ENCODE assay signal across 11 cellular contexts in genomic region chr1:31575373-31576140, GRCh38. TPM values are rescaled to one million over a fixed set of nuclear protein-coding genes. Genes with fewer than 3 reads are reported as not detected.
DNase-seq lines count a peak whose midpoint lies in the region; ATAC-seq and TF ChIP-seq lines count a peak whose summit lies in the region.
"Had no signal": no experiment of that assay in that cellular context is flagged by ENCODE, and none has a peak within 500 bp of the region (broad histone marks: within the 10 kb centered on the region; RNA-seq: fewer than 3 reads in every experiment).

No MANE protein-coding gene starts in this region.

- no peak for TF ChIP-seq POLR2A in HCT116 (IDR thresholded peaks at IDR 0.05; ENCODE audit: borderline replicate concordance, extremely low read depth, insufficient read depth, insufficient read length)
- no peak for TF ChIP-seq POLR2A in stomach (IDR thresholded peaks at IDR 0.05)

- CTCF ChIA-PET in HCT116 (lab: Charles Lee) = interaction anchor here (1.0 to 2.5 kb wide), 2 partner anchors 12 to 26 kb away, joined by 4 to 8 read pairs; no protein-coding TSS in a partner anchor

- H3K4me2 ChIP-seq in HCT116 (ENCODE audit: low read length) = peak overlapping the region; percentile 96

- TF ChIP-seq EP300 in stomach (IDR thresholded peaks at IDR 0.05) = no peak

- WGBS in stomach, 5 donors = 32 to 59% (median 47%) methylated on average over 9 to 11 of the region's 11 CpGs

- peak overlapping the region; percentile 92 for H3K27ac ChIP-seq in HCT116 (ENCODE audit: low read depth, low read length)
- H3K27ac ChIP-seq in SJSA1 = peak overlapping the region; percentile 15; the same call in 1 of the 2 replicates
- H3K27ac ChIP-seq in stomach = peak overlapping the region; percentile 83 to 94 (median 92)

- RAD21 ChIA-PET in HCT116 (lab: Charles Lee; ENCODE audit: low non-redundant PET in 1 of 2, low total read pairs in 2 of 2, uncharacterized antibody in 2 of 2, unreplicated experiment in 2 of 2) = interaction anchor here in 1 of 2 experiments (0.9 kb wide), 2 partner anchors 27 to 213 kb away, joined by 3 read pairs; no protein-coding TSS in a partner anchor

- peak; percentile 86 for DNase-seq in HCT116 (ENCODE audit: low read depth, low spot score)
- peak; percentile 35 to 49 for DNase-seq in SJSA1 (ENCODE audit: low read depth in 1 of 2, low spot score in 2 of 2)
- DNase-seq in left lobe of liver (ENCODE audit: low spot score) = peak; percentile 77
- peak; percentile 91 for DNase-seq in stomach
- no peak for DNase-seq in hypothalamus (lab: John Stamatoyannopoulos, UW)
- no peak for DNase-seq in activated effector memory CD4-positive, alpha-beta T cell treated with anti-CD3 and anti-CD28 coated beads, Interleukin-2, amount 50 U/mL, for 16 hours
- DNase-seq in NCI-H1105 treated with DMSO at 0.1 percent for 48 hours (lab: John Stamatoyannopoulos, UW) = no peak
- DNase-seq in NCI-H345 treated with DMSO at 0.1 percent for 48 hours (lab: John Stamatoyannopoulos, UW; ENCODE audit: unreplicated experiment) = no peak
- DNase-seq: foreskin melanocyte; NCI-H446; stimulated activated naive CD4-positive, alpha-beta T cell had no signal

- no peak for TF ChIP-seq CTCF in HCT116 (IDR thresholded peaks at IDR 0.05 in 2 of 3, conservative IDR thresholded peaks at IDR 0.05 in 1 of 3; ENCODE audit: borderline replicate concordance in 1 of 3, insufficient read depth in 1 of 3, low read depth in 2 of 3, low read length in 2 of 3)
- TF ChIP-seq CTCF in stomach (IDR thresholded peaks at IDR 0.05) = no peak

- intact Hi-C loops in HCT116 (cut with micrococcal nuclease) = no loop called here
- intact Hi-C loops in stomach (cut with DNase I; ENCODE audit: low total_unique reads) = no loop called here

- H3K79me2 ChIP-seq in HCT116 (ENCODE audit: insufficient read depth, low read length) = peaks cover 36% of the 10 kb centered on the region

- peaks cover 43 to 78% of the 10 kb centered on the region in 2 experiments for H3K4me1 ChIP-seq in HCT116 (ENCODE audit: control insufficient read depth in 1 of 2, insufficient read depth in 2 of 2, low read length in 2 of 2)
- H3K4me1 ChIP-seq in SJSA1 (replicated peaks) = peaks cover 55% of the 10 kb centered on the region
- peaks cover 53 to 62% (median 55%) of the 10 kb centered on the region in 4 donors for H3K4me1 ChIP-seq in stomach

- no peak overlapping the region for H2AFZ ChIP-seq in HCT116 (ENCODE audit: low read depth, low read length, poor library complexity, severe bottlenecking)

- POLR2A ChIA-PET in HCT116 (lab: Charles Lee) = no interaction called here

- H3K27me3 ChIP-seq in HCT116 (ENCODE audit: insufficient read depth, low read length) = no peaks in the 10 kb centered on the region
- no peaks in the 10 kb centered on the region for H3K27me3 ChIP-seq in SJSA1 (replicated peaks)
- H3K27me3 ChIP-seq in stomach = peaks cover 0 to 12% (median 0%) of the 10 kb centered on the region in 3 donors

- ATAC-seq in HCT116 (peak; percentile 66), left lobe of liver (peak; percentile 73)

- no peaks in the 10 kb centered on the region for H4K20me1 ChIP-seq in HCT116 (ENCODE audit: insufficient read depth)

- peaks cover 0 to 10% of the 10 kb centered on the region in 2 experiments; a peak in 1 of 4 replicates for H3K36me3 ChIP-seq in HCT116 (ENCODE audit: control insufficient read depth in 1 of 2, insufficient read depth in 2 of 2, low read length in 2 of 2)
- H3K36me3 ChIP-seq in SJSA1 = no peaks in the 10 kb centered on the region
- H3K36me3 ChIP-seq in stomach = no peaks in the 10 kb centered on the region

- TF ChIP-seq RAD21 in HCT116 (IDR thresholded peaks at IDR 0.05; ENCODE audit: low read depth) = no peak

- peak overlapping the region; percentile 86 for H3K9ac ChIP-seq in HCT116 (ENCODE audit: low read length)

- H3K9me2 ChIP-seq in HCT116 (ENCODE audit: insufficient read depth) = no peaks in the 10 kb centered on the region

- no peaks in the 10 kb centered on the region for H3K9me3 ChIP-seq in HCT116 (ENCODE audit: control insufficient read depth in 1 of 2, insufficient read depth in 1 of 2, low read depth in 1 of 2, low read length in 2 of 2)
- no peaks in the 10 kb centered on the region for H3K9me3 ChIP-seq in SJSA1 (replicated peaks)
- no peaks in the 10 kb centered on the region for H3K9me3 ChIP-seq in stomach

- no TSS peak for BruUV-seq in HCT116 (replicated peaks; lab: Mats Ljungman, UMichigan)

- peak overlapping the region; percentile 73 to 96 for H3K4me3 ChIP-seq in HCT116 (replicated peaks in 1 of 2; ENCODE audit: low read depth in 1 of 2, low read length in 2 of 2)
- H3K4me3 ChIP-seq in SJSA1 = no peak overlapping the region
- H3K4me3 ChIP-seq in stomach = peak overlapping the region; percentile 62 to 67 (median 66)

TF ChIP-seq in HCT116, 20 proteins besides CTCF, POLR2A, EP300 and RAD21:
- no peak for TF ChIP-seq EZH2 (IDR thresholded peaks at IDR 0.05)
- TF ChIP-seq EGR1 (IDR thresholded peaks at IDR 0.05; ENCODE audit: low read depth) = no peak
- peak; percentile 25; the same call in 1 of the 2 replicates for TF ChIP-seq POLR2AphosphoS5 (IDR thresholded peaks at IDR 0.05; ENCODE audit: low read depth, low read length)
- no peak for TF ChIP-seq EZH2phosphoT487 (IDR thresholded peaks at IDR 0.05; ENCODE audit: borderline replicate concordance)
- no peak for TF ChIP-seq CBX3 (IDR thresholded peaks at IDR 0.05; ENCODE audit: low read depth)
- no peak for TF ChIP-seq CEBPB (IDR thresholded peaks at IDR 0.05; ENCODE audit: low read depth)
- no peak for TF ChIP-seq FOSL1 (IDR thresholded peaks at IDR 0.05; ENCODE audit: low read depth)
- TF ChIP-seq REST (IDR thresholded peaks at IDR 0.05; ENCODE audit: low read depth) = no peak
- no peak for TF ChIP-seq ZFX (IDR thresholded peaks at IDR 0.05)
- peak; percentile 65 for TF ChIP-seq TCF7L2 (IDR thresholded peaks at IDR 0.05; ENCODE audit: borderline replicate concordance, extremely low read depth, insufficient read depth, insufficient read length)
- TF ChIP-seq YY1 (IDR thresholded peaks at IDR 0.05; ENCODE audit: extremely low read depth, insufficient replicate concordance, low read depth, low read length) = no peak

RNA-seq across cellular contexts. Expression of gene TINAGL1, which starts 0.8 kb away (rescaled TPM):
- total RNA-seq in HCT116 (2021; ENCODE audit: unreplicated experiment) (57.9 TPM), left lobe of liver (12.0 TPM), stomach (100 to 1,000 TPM in 4 of 5 donors, 10 to 100 TPM in 1; 88.1 to 691 (median 173) TPM)
- polyA plus RNA-seq in HCT116 (2012) = 75.8 and 79.5 TPM in 2 replicates
- total RNA-seq in SJSA1 (2014; rRNA removed; shearing (Covaris generic)) = 14.9 and 25.9 TPM in 2 replicates
- 10 to 100 TPM; 17.9 to 43.8 (median 37.6) TPM for polyA plus RNA-seq in stomach

RNA-seq across cellular contexts. Expression of gene HCRTR1, which starts 41.9 kb away (rescaled TPM):
- total RNA-seq in HCT116 (2021; ENCODE audit: unreplicated experiment) = not detected
- not detected in 2 replicates for polyA plus RNA-seq in HCT116 (2012)
- total RNA-seq in SJSA1 (2014; rRNA removed; shearing (Covaris generic)) = not detected in 2 replicates
- total RNA-seq in left lobe of liver = not detected
- not detected for total RNA-seq in stomach
- not detected for polyA plus RNA-seq in stomach

Comparison
In these comparisons a context has a peak if more than half of its experiments do, and no peak if none do; other contexts are left out.
1. DNase-seq: peak in HCT116 (single experiment), SJSA1 (2 of 2), left lobe of liver (single experiment) and stomach (single experiment); none in hypothalamus (0 of 51), activated effector memory CD4-positive, alpha-beta T cell treated with anti-CD3 and anti-CD28 coated beads, Interleukin-2, amount 50 U/mL, for 16 hours (single experiment), NCI-H1105 treated with DMSO at 0.1 percent for 48 hours (single experiment) and NCI-H345 treated with DMSO at 0.1 percent for 48 hours (single experiment).
2. H3K27ac ChIP-seq: peak in every context shown above with its lines; median percentile 92 in HCT116; 92 in stomach; 15 in SJSA1.